Comparison of ENCODE assay signal across 8 cellular contexts in genomic region chr21:43075170-43076023, GRCh38. TPM values are rescaled to one million over a fixed set of nuclear protein-coding genes. Genes with fewer than 3 reads are reported as not detected.
DNase-seq lines count a peak whose midpoint lies in the region; ATAC-seq, FAIRE-seq and TF ChIP-seq lines count a peak whose summit lies in the region.
"Not testable (repeated sequence)": the region's sequence is repeated elsewhere in the genome, so short reads cannot be mapped to it uniquely, and the experiment has no call there.

TSS of gene CBS (minus strand) at chr21:43075835. CDS start at chr21:43072193, 3,642 bp downstream.

- H2BK15ac ChIP-seq in H1 (ENCODE audit: low read length): not testable (repeated sequence)

- H3K36me3 ChIP-seq in H1 (ENCODE audit: control insufficient read depth in 2 of 4, insufficient read depth in 4 of 4, low read length in 3 of 4); heart left ventricle; psoas muscle (ENCODE audit: insufficient read depth in 1 of 2, low read depth in 1 of 2); upper lobe of right lung: not testable (repeated sequence)

- H3K27ac Mint-ChIP-seq in activated T-helper 1 cell treated with anti-CD3 and anti-CD28 coated beads, Interleukin-12 subunit alpha, Interleukin-12 subunit beta, Interleukin-2, Interleukin-4 antibody, amounts not matched to agents 30 ng/mL and 10 ng/mL and 1 ng/mL, durations not matched to agents 14 hours and 24 hours and 36 hours; mesothelial cell of epicardium: not testable (repeated sequence)

- not testable (repeated sequence) for TF ChIP-seq EP300 in H1 (IDR thresholded peaks at IDR 0.05; ENCODE audit: borderline replicate concordance in 1 of 2, low read depth in 2 of 2, low read length in 2 of 2)

- not testable (repeated sequence) for H3K14ac ChIP-seq in H1 (ENCODE audit: insufficient read length)

- peak in 3 of 4 donors; percentile 36 to 78 (median 69) for ATAC-seq in heart left ventricle
- peak in 3 of 4 donors; percentile 10 to 41 (median 14) for ATAC-seq in psoas muscle
- peak; percentile 70 for ATAC-seq in upper lobe of right lung

- peak; percentile 14 for FAIRE-seq in GM12892 (lab: Jason Lieb, UNC)
- FAIRE-seq in H1 (lab: Jason Lieb, UNC): not testable (repeated sequence)

- no CpG with 5 or more reads among the region's 84 CpGs for WGBS in H1 (ENCODE audit: extremely low coverage in 1 of 2, insufficient coverage in 1 of 2, insufficient read length in 1 of 2, insufficient replicate concordance in 2 of 2, low coverage in 1 of 2, low lambda C conversion rate in 2 of 2, missing lambda C conversion rate in 1 of 2), 2 experiments
- no CpG with 5 or more reads among the region's 84 CpGs for WGBS in heart left ventricle, 4 donors
- no CpG with 5 or more reads among the region's 84 CpGs for WGBS in psoas muscle, 3 donors

- H4K20me1 ChIP-seq in H1 (replicated peaks in 1 of 2; ENCODE audit: control insufficient read depth in 1 of 2, insufficient read depth in 2 of 2, low read length in 2 of 2): not testable (repeated sequence)

- H3K27me3 Mint-ChIP-seq in activated T-helper 1 cell treated with anti-CD3 and anti-CD28 coated beads, Interleukin-12 subunit alpha, Interleukin-12 subunit beta, Interleukin-2, Interleukin-4 antibody, amounts not matched to agents 30 ng/mL and 10 ng/mL and 1 ng/mL, durations not matched to agents 14 hours and 24 hours and 36 hours (ENCODE audit: insufficient read depth); mesothelial cell of epicardium (ENCODE audit: low read depth): not testable (repeated sequence)

- in situ Hi-C loops in SK-MEL-5 (cut with HindIII; ENCODE audit: low pct_unique_long_range_greater_than_20kb, low sequenced_read_pairs): not testable (repeated sequence)

- TF ChIP-seq RAD21 in H1 (IDR thresholded peaks at IDR 0.05 in 1 of 2, conservative IDR thresholded peaks at IDR 0.05 in 1 of 2; ENCODE audit: low read depth in 2 of 2, low read length in 2 of 2): not testable (repeated sequence)

- H4K5ac ChIP-seq in H1 (ENCODE audit: insufficient read length, low read depth, low read length): not testable (repeated sequence)

- H3K56ac ChIP-seq in H1 (replicated peaks; ENCODE audit: insufficient read length, low read depth, low read length): not testable (repeated sequence)

- not testable (repeated sequence) for TF ChIP-seq CTCF in H1 (IDR thresholded peaks at IDR 0.05; ENCODE audit: control extremely low read depth in 1 of 3, insufficient read depth in 1 of 3, low read depth in 1 of 3, low read length in 3 of 3); heart left ventricle (IDR thresholded peaks at IDR 0.05); mesothelial cell of epicardium (IDR thresholded peaks at IDR 0.05; ENCODE audit: unreplicated experiment); psoas muscle (IDR thresholded peaks at IDR 0.05); upper lobe of right lung (IDR thresholded peaks at IDR 0.05)

- H2BK120ac ChIP-seq in H1 (replicated peaks; ENCODE audit: low read depth, low read length): not testable (repeated sequence)

- not testable (repeated sequence) for H2BK12ac ChIP-seq in H1 (ENCODE audit: low read depth, low read length)

- not testable (repeated sequence) for H2BK5ac ChIP-seq in H1 (ENCODE audit: low read depth, low read length)

- not testable (repeated sequence) for H3K4me1 ChIP-seq in H1 (replicated peaks in 1 of 4; ENCODE audit: control insufficient read depth in 3 of 4, insufficient read depth in 4 of 4, low read length in 3 of 4); heart left ventricle; psoas muscle; upper lobe of right lung

- H3K4me1 Mint-ChIP-seq in activated T-helper 1 cell treated with anti-CD3 and anti-CD28 coated beads, Interleukin-12 subunit alpha, Interleukin-12 subunit beta, Interleukin-2, Interleukin-4 antibody, amounts not matched to agents 30 ng/mL and 10 ng/mL and 1 ng/mL, durations not matched to agents 14 hours and 24 hours and 36 hours (ENCODE audit: low read depth); mesothelial cell of epicardium: not testable (repeated sequence)

- H3K4me2 ChIP-seq in H1 (ENCODE audit: insufficient read depth in 1 of 2, low read depth in 2 of 2, low read length in 2 of 2): not testable (repeated sequence)

- H2BK20ac ChIP-seq in H1 (ENCODE audit: low read length): not testable (repeated sequence)

- H3K36me3 Mint-ChIP-seq in activated T-helper 1 cell treated with anti-CD3 and anti-CD28 coated beads, Interleukin-12 subunit alpha, Interleukin-12 subunit beta, Interleukin-2, Interleukin-4 antibody, amounts not matched to agents 30 ng/mL and 10 ng/mL and 1 ng/mL, durations not matched to agents 14 hours and 24 hours and 36 hours (ENCODE audit: low read depth); mesothelial cell of epicardium: not testable (repeated sequence)

- not testable (repeated sequence) for H2AFZ ChIP-seq in H1 (ENCODE audit: low read length)

- not testable (repeated sequence) for H3K18ac ChIP-seq in H1 (ENCODE audit: extremely low read depth, low read length)

- H3K27me3 ChIP-seq in H1 (replicated peaks in 1 of 4; ENCODE audit: control insufficient read depth in 3 of 4, extremely low read depth in 1 of 4, insufficient read depth in 3 of 4, low read length in 3 of 4); heart left ventricle; psoas muscle (ENCODE audit: insufficient read depth in 3 of 3, low read length in 2 of 3); upper lobe of right lung: not testable (repeated sequence)

- not testable (repeated sequence) for DNase-seq in GM12892 (ENCODE audit: insufficient read length); SK-MEL-5 (ENCODE audit: low read depth, low spot score); activated T-helper 1 cell treated with anti-CD3 and anti-CD28 coated beads, Interleukin-12 subunit alpha, Interleukin-12 subunit beta, Interleukin-2, Interleukin-4 antibody, amounts not matched to agents 30 ng/mL and 10 ng/mL and 1 ng/mL, durations not matched to agents 14 hours and 24 hours and 36 hours (ENCODE audit: low spot score); H1 (ENCODE audit: low read depth in 1 of 2, low spot score in 2 of 2); heart left ventricle; mesothelial cell of epicardium (ENCODE audit: low spot score in 2 of 2, unreplicated experiment in 2 of 2); psoas muscle; upper lobe of right lung

- POLR2A ChIA-PET in H1 (lab: Charles Lee; ENCODE audit: partially characterized antibody): not testable (repeated sequence)

- not testable (repeated sequence) for H2AK5ac ChIP-seq in H1 (ENCODE audit: low read depth, low read length)

- not testable (repeated sequence) for H3K23ac ChIP-seq in H1 (ENCODE audit: insufficient read length)

- H4K8ac ChIP-seq in H1 (ENCODE audit: extremely low read depth, insufficient read depth, low read length): not testable (repeated sequence)

- H4K91ac ChIP-seq in H1 (replicated peaks; ENCODE audit: insufficient read length, low read length): not testable (repeated sequence)

- H3K23me2 ChIP-seq in H1 (ENCODE audit: low read depth, low read length): not testable (repeated sequence)

- H3K4ac ChIP-seq in H1 (replicated peaks; ENCODE audit: insufficient read length, low read depth, low read length): not testable (repeated sequence)

- H3K79me2 ChIP-seq in H1 (ENCODE audit: control insufficient read depth in 1 of 2, insufficient read depth in 2 of 2, low read length in 2 of 2): not testable (repeated sequence)

- CTCF ChIA-PET in H1 (lab: Charles Lee; ENCODE audit: partially characterized antibody): not testable (repeated sequence)

- not testable (repeated sequence) for H3K9ac ChIP-seq in H1 (replicated peaks in 1 of 4; ENCODE audit: extremely low read depth in 1 of 4, low read depth in 3 of 4, low read length in 3 of 4)

- not testable (repeated sequence) for H3K27ac ChIP-seq in H1 (ENCODE audit: low read depth, low read length); heart left ventricle; psoas muscle; upper lobe of right lung

- TF ChIP-seq POLR2A in GM12892 (IDR thresholded peaks at IDR 0.05; ENCODE audit: low read depth, low read length); H1 (IDR thresholded peaks at IDR 0.05; ENCODE audit: control extremely low read depth in 1 of 2, low read depth in 2 of 2, low read length in 2 of 2); heart left ventricle (IDR thresholded peaks at IDR 0.05): not testable (repeated sequence)

- intact Hi-C loops in activated T-helper 1 cell treated with anti-CD3 and anti-CD28 coated beads, Interleukin-12 subunit alpha, Interleukin-12 subunit beta, Interleukin-2, Interleukin-4 antibody, amounts not matched to agents 30 ng/mL and 10 ng/mL and 1 ng/mL, durations not matched to agents 14 hours and 24 hours and 36 hours (cut with micrococcal nuclease); heart left ventricle (cut with DNase I); psoas muscle (cut with DNase I); upper lobe of right lung (cut with DNase I): not testable (repeated sequence)

- not testable (repeated sequence) for H3K9me3 Mint-ChIP-seq in activated T-helper 1 cell treated with anti-CD3 and anti-CD28 coated beads, Interleukin-12 subunit alpha, Interleukin-12 subunit beta, Interleukin-2, Interleukin-4 antibody, amounts not matched to agents 30 ng/mL and 10 ng/mL and 1 ng/mL, durations not matched to agents 14 hours and 24 hours and 36 hours; mesothelial cell of epicardium

- not testable (repeated sequence) for H3K4me3 Mint-ChIP-seq in activated T-helper 1 cell treated with anti-CD3 and anti-CD28 coated beads, Interleukin-12 subunit alpha, Interleukin-12 subunit beta, Interleukin-2, Interleukin-4 antibody, amounts not matched to agents 30 ng/mL and 10 ng/mL and 1 ng/mL, durations not matched to agents 14 hours and 24 hours and 36 hours; mesothelial cell of epicardium

- not testable (repeated sequence) for H3K79me1 ChIP-seq in H1 (ENCODE audit: low read depth, low read length)

- H3K4me3 ChIP-seq in H1 (ENCODE audit: extremely low read depth in 1 of 4, insufficient read depth in 2 of 4, low read depth in 3 of 4, low read length in 4 of 4); heart left ventricle; psoas muscle; upper lobe of right lung: not testable (repeated sequence)

- not testable (repeated sequence) for H3K9me3 ChIP-seq in H1 (ENCODE audit: insufficient read depth in 2 of 2, low read depth in 1 of 2, low read length in 1 of 2); heart left ventricle; psoas muscle; upper lobe of right lung

RNA-seq across cellular contexts. Expression of gene CBS, which starts in this region (rescaled TPM):
- 1.1 TPM for polyA plus RNA-seq in GM12892 (2012; ENCODE audit: missing spikeins)
- total RNA-seq in SK-MEL-5 (2014; rRNA removed; shearing (Covaris generic)): 28.4 and 30.3 TPM in 2 replicates
- 87.3 and 93.0 TPM in 2 replicates for polyA plus RNA-seq in SK-MEL-5 (2015; cell fraction: cytosol; rRNA removed)
- 648 and 678 TPM in 2 replicates for polyA plus RNA-seq in SK-MEL-5 (2015; cell fraction: nucleus; rRNA removed)
- total RNA-seq in activated T-helper 1 cell treated with anti-CD3 and anti-CD28 coated beads, Interleukin-12 subunit alpha, Interleukin-12 subunit beta, Interleukin-2, Interleukin-4 antibody, amounts not matched to agents 30 ng/mL and 10 ng/mL and 1 ng/mL, durations not matched to agents 14 hours and 24 hours and 36 hours: 38.2 and 39.2 TPM in 2 replicates
- total RNA-seq in H1 (2021; fragmentation: NEBNext Ultra II Directional; extraction: Animal tissue kit (Norgen Biotek cat#: 25700)): 418 and 455 TPM in 2 replicates
- polyA plus RNA-seq in H1 (2011; rRNA removed): 114 and 185 TPM in 2 replicates
- 274 TPM for polyA plus RNA-seq in H1 (2011; cell fraction: cytosol; rRNA removed)
- 1,292 TPM for polyA plus RNA-seq in H1 (2011; cell fraction: nucleus; rRNA removed)
- 283 to 357 TPM (median 342 TPM) in 4 replicates for polyA plus RNA-seq in H1 (2012, experiment 1 of 2)
- 183 TPM for polyA plus RNA-seq in H1 (2012, experiment 2 of 2)
- polyA plus RNA-seq in H1 (2013, experiment 1 of 2): 179 TPM
- 168 TPM for polyA plus RNA-seq in H1 (2013, experiment 2 of 2)
- 129 and 138 TPM in 2 replicates for polyA minus RNA-seq in H1 (2011; rRNA and poly(A)+ RNA removed)
- polyA minus RNA-seq in H1 (2011; cell fraction: cytosol; rRNA and poly(A)+ RNA removed): 135 TPM
- polyA minus RNA-seq in H1 (2011; cell fraction: nucleus; rRNA and poly(A)+ RNA removed): 361 TPM
- total RNA-seq in heart left ventricle: 10 to 100 TPM in 1 of 9 donors, 1 to 10 TPM in 8; 3.5 to 22.1 (median 6.7) TPM
- 10 to 100 TPM in 1 of 2 donors, 1 to 10 TPM in 1; 6.0 to 22.2 TPM for polyA plus RNA-seq in heart left ventricle
- total RNA-seq in mesothelial cell of epicardium: 30.2 to 32.1 TPM (median 31.4 TPM) in 3 replicates
- 1 to 10 TPM; 1.7 to 2.6 (median 2.2) TPM for total RNA-seq in psoas muscle
- polyA plus RNA-seq in psoas muscle: 1 to 10 TPM; 1.1 to 1.8 (median 1.4) TPM
- 69.0 TPM for total RNA-seq in upper lobe of right lung

Comparison
In these comparisons a context has a peak if more than half of its experiments do, and no peak if none do; other contexts are left out.
1. ATAC-seq: peak in every context shown above with its lines; median percentile 70 in upper lobe of right lung; 69 in heart left ventricle; 14 in psoas muscle.